11 cellular contexts compared by ENCODE assay signal in genomic region chr2:38097611-38098350, GRCh38. TPM values are rescaled to one million over a fixed set of nuclear protein-coding genes. Genes with fewer than 3 reads are reported as not detected.
A peak's percentile ranks its signal among the peaks of the same experiment; 100 is the strongest.
DNase-seq lines count a peak whose midpoint lies in the region; ATAC-seq and TF ChIP-seq lines count a peak whose summit lies in the region.
"Had no signal": no experiment of that assay in that cellular context is flagged by ENCODE, and none has a peak within 500 bp of the region (broad histone marks: within the 10 kb centered on the region; RNA-seq: fewer than 3 reads in every experiment).

No MANE protein-coding gene starts in this region.

- peak overlapping the region in 1 of 10 experiments; percentile 33; a peak in 3 of 20 replicates for H3K4me3 ChIP-seq in BLaER1 treated with 17β-estradiol and CSF1 and Interleukin-3, amounts not matched to agents 10 nM and 100 nM
- peak overlapping the region; percentile 30 to 59 for H3K4me3 ChIP-seq in Panc1 (ENCODE audit: low read depth in 2 of 2, low read length in 2 of 2)
- no peak overlapping the region for H3K4me3 ChIP-seq in fibroblast of mammary gland (ENCODE audit: control insufficient read depth, low read depth, low read length)
- peak overlapping the region in 1 of 4 donors; percentile 20 for H3K4me3 ChIP-seq in sigmoid colon
- no peak overlapping the region for H3K4me3 ChIP-seq in colonic mucosa
- H3K4me3 ChIP-seq: body of pancreas had no signal

- in situ Hi-C loops in Panc1 (cut with HindIII; ENCODE audit: low pct_unique_long_range_greater_than_20kb, low sequenced_read_pairs): no loop called here

- H4K20me1 ChIP-seq in BLaER1 treated with 17β-estradiol and CSF1 and Interleukin-3, amounts not matched to agents 10 nM and 100 nM: no peaks in the 10 kb centered on the region

- no peak overlapping the region for H3K27ac ChIP-seq in BLaER1 treated with 17β-estradiol and CSF1 and Interleukin-3, amounts not matched to agents 10 nM and 100 nM
- H3K27ac ChIP-seq in Panc1 (ENCODE audit: low read length) (peak overlapping the region; percentile 98), sigmoid colon (peak overlapping the region in 3 of 4 donors; percentile 9 to 35 (median 19)), colonic mucosa (no peak overlapping the region)

- BruUV-seq in Panc1 (replicated peaks; lab: Mats Ljungman, UMichigan): no TSS peak

- TF ChIP-seq EP300 in sigmoid colon (IDR thresholded peaks at IDR 0.05): no peak

- TF ChIP-seq POLR2A in sigmoid colon (IDR thresholded peaks at IDR 0.05): no peak

- peak overlapping the region; percentile 43 to 97 (median 75) for H3K4me2 ChIP-seq in BLaER1 treated with 17β-estradiol and CSF1 and Interleukin-3, amounts not matched to agents 10 nM and 100 nM

- CTCF ChIA-PET in Panc1 (lab: Charles Lee): interaction anchor here (1.1 kb wide), 1 partner anchor 22 kb away, joined by 5 read pairs; the partner anchor contains the start of gene CYP1B1

- ATAC-seq in Panc1: no peak
- ATAC-seq in GM21360 (IDR thresholded peaks at IDR 0.05; ENCODE audit: unreplicated experiment): no peak
- no peak for ATAC-seq in GM21717 (IDR thresholded peaks at IDR 0.05; ENCODE audit: unreplicated experiment)
- ATAC-seq: body of pancreas; naive thymus-derived CD8-positive, alpha-beta T cell had no signal

- intact Hi-C loops in Panc1 (cut with micrococcal nuclease; ENCODE audit: unreplicated experiment): no loop called here
- intact Hi-C loops in sigmoid colon (cut with DNase I): no loop called here
- intact Hi-C loops in posterior vena cava (cut with DNase I): no loop called here
- intact Hi-C loops in colonic mucosa (cut with DNase I): no loop called here

- DNase-seq in Panc1 (ENCODE audit: low read depth, low spot score) (no peak), fibroblast of mammary gland (ENCODE audit: low read depth) (peak; percentile 35), sigmoid colon (no peak), posterior vena cava (ENCODE audit: low spot score) (no peak), colonic mucosa (no peak)
- DNase-seq: body of pancreas; CD8-positive, alpha-beta memory T cell; naive thymus-derived CD8-positive, alpha-beta T cell had no signal

- 75 to 82% methylated on average over 5 of the region's 5 CpGs for WGBS in sigmoid colon, 2 donors

- peaks cover 12 to 27% (median 17%) of the 10 kb centered on the region in 10 experiments for H3K4me1 ChIP-seq in BLaER1 treated with 17β-estradiol and CSF1 and Interleukin-3, amounts not matched to agents 10 nM and 100 nM
- peaks cover 66% of the 10 kb centered on the region for H3K4me1 ChIP-seq in Panc1 (ENCODE audit: control insufficient read depth, insufficient read depth, low read length)
- H3K4me1 ChIP-seq in sigmoid colon: peaks cover 0 to 14% (median 9%) of the 10 kb centered on the region in 4 donors
- peaks cover 4% of the 10 kb centered on the region for H3K4me1 ChIP-seq in colonic mucosa
- H3K4me1 ChIP-seq: body of pancreas had no signal

- H3K36me3 ChIP-seq in BLaER1 treated with 17β-estradiol and CSF1 and Interleukin-3, amounts not matched to agents 10 nM and 100 nM: no peaks in the 10 kb centered on the region
- H3K36me3 ChIP-seq in Panc1 (ENCODE audit: control insufficient read depth, insufficient read depth, low read length) (no peaks in the 10 kb centered on the region), sigmoid colon (no peaks in the 10 kb centered on the region), colonic mucosa (no peaks in the 10 kb centered on the region)

- H3K9me3 ChIP-seq in BLaER1 treated with 17β-estradiol and CSF1 and Interleukin-3, amounts not matched to agents 10 nM and 100 nM (replicated peaks in 1 of 11): 0 out of 22 replicates have a peak, but pooled peaks cover 0 to 3% (median 0%) of the 10 kb centered on the region in 11 experiments
- H3K9me3 ChIP-seq in Panc1 (ENCODE audit: control insufficient read depth, insufficient read depth, low read depth, low read length) (no peaks in the 10 kb centered on the region), sigmoid colon (no peaks in the 10 kb centered on the region), colonic mucosa (no peaks in the 10 kb centered on the region)
- H3K9me3 ChIP-seq: body of pancreas had no signal

- POLR2A ChIA-PET in Panc1 (lab: Charles Lee): interaction anchor here (0.6 to 0.7 kb wide), 2 partner anchors 22 to 34 kb away, joined by 3 to 4 read pairs; partner anchors contain the start of gene CYP1B1

- TF ChIP-seq CTCF in Panc1 (IDR thresholded peaks at IDR 0.05) (no peak), fibroblast of mammary gland (conservative IDR thresholded peaks at IDR 0.05; ENCODE audit: control insufficient read depth, insufficient read depth, low read depth, low read length) (no peak), sigmoid colon (IDR thresholded peaks at IDR 0.05) (no peak), colonic mucosa (IDR thresholded peaks at IDR 0.05) (no peak)

- no peaks in the 10 kb centered on the region for H3K27me3 ChIP-seq in BLaER1 treated with 17β-estradiol and CSF1 and Interleukin-3, amounts not matched to agents 10 nM and 100 nM
- H3K27me3 ChIP-seq in Panc1 (ENCODE audit: control insufficient read depth, insufficient read depth, low read length) (no peaks in the 10 kb centered on the region), sigmoid colon (no peaks in the 10 kb centered on the region), colonic mucosa (no peaks in the 10 kb centered on the region)
- H3K27me3 ChIP-seq: body of pancreas had no signal

- H3K9ac ChIP-seq in BLaER1 treated with 17β-estradiol and CSF1 and Interleukin-3, amounts not matched to agents 10 nM and 100 nM: peak overlapping the region in 3 of 11 experiments; percentile 3 to 56 (median 6); a peak in 2 of 22 replicates
- no peak overlapping the region for H3K9ac ChIP-seq in colonic mucosa (ENCODE audit: low read depth in 2 of 2, low read length in 2 of 2)

RNA-seq across cellular contexts. Expression of gene CYP1B1, which starts 21.8 kb away (rescaled TPM):
- total RNA-seq in Panc1 (2021; ENCODE audit: unreplicated experiment) (86.7 TPM), sigmoid colon (10 to 100 TPM; 12.2 to 24.6 (median 12.7) TPM), posterior vena cava (10 to 100 TPM; 49.8 to 90.9 TPM), colonic mucosa (1 to 10 TPM; 1.3 to 3.5 TPM)
- 142 TPM for polyA plus RNA-seq in Panc1 (2012; ENCODE audit: insufficient read length)
- polyA plus RNA-seq in sigmoid colon: 1 to 10 TPM; 1.4 to 8.4 (median 1.7) TPM
- polyA plus RNA-seq: CD8-positive, alpha-beta memory T cell had no signal

Comparison
In these comparisons a context has a peak if more than half of its experiments do, and no peak if none do; other contexts are left out.
1. H3K27ac ChIP-seq: peak in Panc1 (single experiment) and sigmoid colon (3 of 4); none in BLaER1 treated with 17β-estradiol and CSF1 and Interleukin-3, amounts not matched to agents 10 nM and 100 nM (0 of 11) and colonic mucosa (single experiment).
2. H3K4me3 ChIP-seq: peak in Panc1 (2 of 2); none in fibroblast of mammary gland (single experiment) and colonic mucosa (single experiment).